ENCODE assay signal across 8 cellular contexts in the genomic region with DNA sequence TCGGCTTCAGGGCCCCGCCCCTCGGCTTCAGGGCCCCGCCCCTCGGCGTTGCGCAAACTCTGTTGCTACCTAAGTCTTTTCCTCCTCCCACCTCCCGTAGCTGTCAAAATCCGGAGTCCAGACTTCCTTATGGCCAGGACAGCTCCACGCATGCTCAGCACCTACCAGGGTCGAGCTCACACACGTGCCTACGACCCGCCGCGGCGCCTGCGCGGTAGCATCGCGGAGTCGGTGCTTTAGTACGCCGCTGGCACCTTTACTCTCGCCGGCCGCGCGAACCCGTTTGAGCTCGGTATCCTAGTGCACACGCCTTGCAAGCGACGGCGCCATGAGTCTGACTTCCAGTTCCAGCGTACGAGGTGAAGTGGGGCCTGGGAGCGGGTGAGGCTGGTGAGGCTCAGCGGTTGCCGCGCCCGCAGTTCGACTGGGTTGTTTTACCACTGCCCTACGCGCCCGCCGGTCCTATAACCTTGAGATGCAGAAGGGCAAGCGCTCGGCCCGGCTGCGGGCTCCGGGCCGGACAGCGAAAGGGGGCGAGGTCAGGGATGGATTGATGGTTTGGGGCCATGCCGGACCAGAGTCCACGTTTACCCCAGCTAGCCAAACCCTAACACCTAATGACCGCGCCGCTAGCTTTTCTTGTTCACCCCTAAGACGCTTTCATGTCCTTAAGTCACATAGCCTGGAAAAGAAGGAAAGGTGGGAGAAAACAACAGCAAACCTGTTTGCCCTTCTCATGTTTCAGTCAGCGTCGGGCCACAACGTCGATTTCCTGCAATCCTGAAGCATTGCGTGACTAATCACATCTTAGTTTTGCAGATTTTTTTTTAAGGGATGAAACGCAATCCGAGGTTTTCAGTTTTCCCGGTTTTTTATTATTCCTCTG. TPM values are rescaled to one million over a fixed set of nuclear protein-coding genes. Genes with fewer than 3 reads are reported as not detected.
A peak's percentile ranks its signal among the peaks of the same experiment; 100 is the strongest.
DNase-seq lines count a peak whose midpoint lies in the region; ATAC-seq and TF ChIP-seq lines count a peak whose summit lies in the region.

A gene (plus strand): TSS at position 217 of the 886 bp plus-strand sequence. CDS start 112 bp downstream, at position 329.

- H3K4me3 ChIP-seq in ascending aorta (peak within 1 kb of the TSS; percentile 84 to 87), right cardiac atrium (ENCODE audit: low read length) (peak within 1 kb of the TSS; percentile 76), vagina (peak within 1 kb of the TSS; percentile 60 to 93)

- TF ChIP-seq CTCF in ascending aorta (IDR thresholded peaks at IDR 0.05) (no peak), vagina (IDR thresholded peaks at IDR 0.05) (no peak)

- peak in 1 of 2 donors; percentile 52 for TF ChIP-seq POLR2A in vagina (IDR thresholded peaks at IDR 0.05)

- H3K27ac Mint-ChIP-seq in T-helper 2 cell treated with Interferon-gamma antibody and Interleukin-4, amounts not matched to agents 5 μg/mL and 100 μg/mL, for 36 hours: peak within 1 kb of the TSS; percentile 97

- no peaks in the 10 kb centered on the region for H3K9me3 ChIP-seq in ascending aorta
- H3K9me3 ChIP-seq in right cardiac atrium (ENCODE audit: control insufficient read depth, low read length): no peaks in the 10 kb centered on the region
- no peaks in the 10 kb centered on the region for H3K9me3 ChIP-seq in vagina

- peaks cover 2% of the 10 kb centered on the region for H3K36me3 Mint-ChIP-seq in T-helper 2 cell treated with Interferon-gamma antibody and Interleukin-4, amounts not matched to agents 5 μg/mL and 100 μg/mL, for 36 hours (ENCODE audit: low read depth)

- intact Hi-C loops in ascending aorta (cut with DNase I) (loop anchor here (2.0 to 10.0 kb wide), 5 partner anchors 68 to 1638 kb away; a partner anchor contains a TSS), right cardiac atrium (cut with DNase I) (no loop called here), vagina (cut with DNase I) (loop anchor here (2.0 kb wide), 1 partner anchor 66 kb away; a partner anchor contains a TSS)

- DNase-seq in NCI-H1930 (lab: John Stamatoyannopoulos, UW) (peak; percentile 92 to 94), ascending aorta (ENCODE audit: low spot score in 2 of 2) (peak; percentile 95 to 98), right cardiac atrium (peak; percentile 98 to 99 (median 98)), putamen (ENCODE audit: low spot score) (peak; percentile 97), vagina (ENCODE audit: extremely low spot score in 2 of 2) (peak; percentile 99)
- DNase-seq in T-helper 2 cell treated with Interferon-gamma antibody and Interleukin-4, amounts not matched to agents 5 μg/mL and 100 μg/mL, for 36 hours (ENCODE audit: low spot score): peak; percentile 96

- H3K27me3 Mint-ChIP-seq in T-helper 2 cell treated with Interferon-gamma antibody and Interleukin-4, amounts not matched to agents 5 μg/mL and 100 μg/mL, for 36 hours (ENCODE audit: low read depth): no peaks in the 10 kb centered on the region

- H3K36me3 ChIP-seq in ascending aorta (no peaks in the 10 kb centered on the region), vagina (no peaks in the 10 kb centered on the region)

- H3K4me1 ChIP-seq in ascending aorta (peaks cover 0 to 10% of the 10 kb centered on the region in 2 donors), right cardiac atrium (ENCODE audit: control insufficient read depth, insufficient read depth, low read length) (no peaks in the 10 kb centered on the region), vagina (peaks cover 30% of the 10 kb centered on the region)

- H3K27me3 ChIP-seq in ascending aorta: no peaks in the 10 kb centered on the region
- no peaks in the 10 kb centered on the region for H3K27me3 ChIP-seq in right cardiac atrium (ENCODE audit: control insufficient read depth, insufficient read depth)
- H3K27me3 ChIP-seq in vagina: no peaks in the 10 kb centered on the region

- peaks cover 30% of the 10 kb centered on the region for H3K4me1 Mint-ChIP-seq in T-helper 2 cell treated with Interferon-gamma antibody and Interleukin-4, amounts not matched to agents 5 μg/mL and 100 μg/mL, for 36 hours (ENCODE audit: low read depth)

- H3K9me3 Mint-ChIP-seq in T-helper 2 cell treated with Interferon-gamma antibody and Interleukin-4, amounts not matched to agents 5 μg/mL and 100 μg/mL, for 36 hours: no peaks in the 10 kb centered on the region

- H3K27ac ChIP-seq in ascending aorta: peak within 1 kb of the TSS; percentile 96
- peak within 1 kb of the TSS; percentile 95 for H3K27ac ChIP-seq in right cardiac atrium (ENCODE audit: low read length)
- H3K27ac ChIP-seq in vagina: peak within 1 kb of the TSS; percentile 98

- H3K4me3 Mint-ChIP-seq in T-helper 2 cell treated with Interferon-gamma antibody and Interleukin-4, amounts not matched to agents 5 μg/mL and 100 μg/mL, for 36 hours: peak within 1 kb of the TSS; percentile 95

- under 1% methylated on average over 69 of the region's 69 CpGs for WGBS in right cardiac atrium

- ATAC-seq in GM18502 (IDR thresholded peaks at IDR 0.05; ENCODE audit: poor library complexity, unreplicated experiment): peak; percentile 68
- peak; percentile 72 for ATAC-seq in HG02970 (IDR thresholded peaks at IDR 0.05; ENCODE audit: low FRiP score, unreplicated experiment)
- peak; percentile 95 to 96 for ATAC-seq in right cardiac atrium

RNA-seq across cellular contexts. Expression of the gene that starts here (rescaled TPM):
- total RNA-seq in ascending aorta (18.0 TPM), right cardiac atrium (100 to 1,000 TPM; 119 to 159 (median 137) TPM), vagina (16.0 TPM)
- 100 TPM for polyA plus RNA-seq in right cardiac atrium

Comparison
In these comparisons a context has a peak if more than half of its experiments do, and no peak if none do; other contexts are left out.
1. Peak in every context shown above with its lines: DNase-seq, ATAC-seq, H3K4me3 ChIP-seq and H3K27ac ChIP-seq.
2. intact Hi-C loops: an anchor here in ascending aorta (2.0 to 10.0 kb wide) and vagina (2.0 kb wide); none called in right cardiac atrium.